ENCODE assay signal across 22 cellular contexts in genomic region chr10:20481054-20481453, GRCh38.
"Had no signal": no experiment of that assay in that cellular context is flagged by ENCODE, and none has a peak within 500 bp of the region (broad histone marks: within the 10 kb centered on the region; RNA-seq: fewer than 3 reads in every experiment).

No MANE protein-coding gene starts in this region.

- H3K4me3 Mint-ChIP-seq: dendritic cell treated with granulocyte-macrophage colony-stimulating factor and Interleukin-4, amounts not matched to agents 40 ng/mL and 50 ng/mL, for 4 days; effector memory CD8-positive, alpha-beta T cell; endodermal cell had no signal

- H3K27me3 Mint-ChIP-seq: dendritic cell treated with granulocyte-macrophage colony-stimulating factor and Interleukin-4, amounts not matched to agents 40 ng/mL and 50 ng/mL, for 4 days; effector memory CD8-positive, alpha-beta T cell had no signal

- DNase-seq: colonic mucosa; cortex of kidney; dermis blood vessel endothelial cell; dorsolateral prefrontal cortex; effector CD4-positive, alpha-beta T cell; effector CD8-positive, alpha-beta T cell; effector memory CD4-positive, alpha-beta T cell; effector memory CD8-positive, alpha-beta T cell; endodermal cell; erythroblast; esophagus squamous epithelium; foreskin fibroblast; foreskin keratinocyte; foreskin melanocyte; gastrocnemius medialis; glutamatergic neuron; head of caudate nucleus; heart left ventricle; heart right ventricle had no signal

- ATAC-seq: effector memory CD8-positive, alpha-beta T cell; esophagus mucosa; foreskin keratinocyte; gastrocnemius medialis; gastroesophageal sphincter; heart left ventricle; heart right ventricle had no signal

- H3K27ac Mint-ChIP-seq: dendritic cell treated with granulocyte-macrophage colony-stimulating factor and Interleukin-4, amounts not matched to agents 40 ng/mL and 50 ng/mL, for 4 days; effector memory CD8-positive, alpha-beta T cell; endodermal cell had no signal
